In genomic region chr14:49767473-49768300, GRCh38 we compare ENCODE assay signal across 8 cellular contexts. TPM values are rescaled to one million over a fixed set of nuclear protein-coding genes. Genes with fewer than 3 reads are reported as not detected.
DNase-seq lines count a peak whose midpoint lies in the region; ATAC-seq and TF ChIP-seq lines count a peak whose summit lies in the region.

Gene KLHDC2 (plus strand): TSS chr14:49768153. CDS start chr14:49768469, 316 bp downstream.

- ATAC-seq in GM18873 (IDR thresholded peaks at IDR 0.05; ENCODE audit: low FRiP score, unreplicated experiment) (peak; percentile 77), HG03135 (IDR thresholded peaks at IDR 0.05; ENCODE audit: unreplicated experiment) (peak; percentile 90)

- peak; percentile 32 for TF ChIP-seq POLR2A in breast epithelium (IDR thresholded peaks at IDR 0.05)

- H3K27ac ChIP-seq in WERI-Rb-1 = peak within 1 kb of the TSS; percentile 94
- peak within 1 kb of the TSS; percentile 93 to 98 for H3K27ac ChIP-seq in breast epithelium

- no peaks in the 10 kb centered on the region for H3K9me3 Mint-ChIP-seq in immature natural killer cell

- H3K9me3 ChIP-seq in WERI-Rb-1 (ENCODE audit: severe bottlenecking) (no peaks in the 10 kb centered on the region), breast epithelium (no peaks in the 10 kb centered on the region)

- TF ChIP-seq CTCF in WERI-Rb-1 (IDR thresholded peaks at IDR 0.05; ENCODE audit: low read depth, low read length) = peak; percentile 29; the same call in 1 of the 2 replicates
- peak in 1 of 3 donors; percentile 29 for TF ChIP-seq CTCF in breast epithelium (IDR thresholded peaks at IDR 0.05)

- H3K36me3 Mint-ChIP-seq in immature natural killer cell = peaks cover 0 to 4% (median 0%) of the 10 kb centered on the region in 3 donors

- H3K27me3 ChIP-seq in WERI-Rb-1 (ENCODE audit: insufficient read depth, low read depth, severe bottlenecking) (no peaks in the 10 kb centered on the region), breast epithelium (no peaks in the 10 kb centered on the region)

- peak within 1 kb of the TSS; percentile 98 to 100 (median 99) for H3K27ac Mint-ChIP-seq in immature natural killer cell

- peak within 1 kb of the TSS; percentile 94 to 98 (median 97) for H3K4me3 Mint-ChIP-seq in immature natural killer cell

- intact Hi-C loops in breast epithelium (cut with DNase I; ENCODE audit: low total_unique reads) = loop anchor here (5.0 kb wide), 1 partner anchor 145 kb away; the partner anchor contains the start of genes MGAT2 and RPL36AL

- peaks cover 27 to 42% of the 10 kb centered on the region in 2 donors for H3K4me1 Mint-ChIP-seq in immature natural killer cell

- H3K4me1 ChIP-seq in breast epithelium = no peaks in the 10 kb centered on the region

- H3K36me3 ChIP-seq in WERI-Rb-1 (peaks cover 4% of the 10 kb centered on the region), breast epithelium (no peaks in the 10 kb centered on the region)

- DNase-seq in AG08396 (ENCODE audit: low spot score) (peak; percentile 91), NCI-H2196 treated with DMSO at 0.1 percent for 48 hours (lab: John Stamatoyannopoulos, UW; ENCODE audit: unreplicated experiment) (peak; percentile 71), WERI-Rb-1 (peak; percentile 91), breast epithelium (ENCODE audit: low spot score in 2 of 2) (peak; percentile 83 to 87), immature natural killer cell (peak; percentile 88 to 90 (median 90)), smooth muscle cell of the brain vasculature (ENCODE audit: low read depth, low spot score) (peak; percentile 62)

- H3K27me3 Mint-ChIP-seq in immature natural killer cell (ENCODE audit: low read depth in 3 of 3) = peaks cover 12 to 19% (median 13%) of the 10 kb centered on the region in 3 donors

- H3K4me3 ChIP-seq in WERI-Rb-1 (ENCODE audit: low read depth, low read length) (peak within 1 kb of the TSS; percentile 97), breast epithelium (peak within 1 kb of the TSS; percentile 81 to 98 (median 97))

RNA-seq across cellular contexts. Expression of gene KLHDC2, which starts in this region (rescaled TPM):
- 100 to 1,000 TPM in 1 of 3 donors, 10 to 100 TPM in 2; 74.4 to 107 (median 88.5) TPM for total RNA-seq in breast epithelium
- 10 to 100 TPM; 61.3 to 68.1 (median 63.8) TPM for polyA plus RNA-seq in immature natural killer cell

Comparison
In these comparisons a context has a peak if more than half of its experiments do, and no peak if none do; other contexts are left out.
1. Peak in every context shown above with its lines: DNase-seq, ATAC-seq, H3K4me3 ChIP-seq and H3K27ac ChIP-seq.